ENCODE assay signal across 8 cellular contexts in the genomic region with DNA sequence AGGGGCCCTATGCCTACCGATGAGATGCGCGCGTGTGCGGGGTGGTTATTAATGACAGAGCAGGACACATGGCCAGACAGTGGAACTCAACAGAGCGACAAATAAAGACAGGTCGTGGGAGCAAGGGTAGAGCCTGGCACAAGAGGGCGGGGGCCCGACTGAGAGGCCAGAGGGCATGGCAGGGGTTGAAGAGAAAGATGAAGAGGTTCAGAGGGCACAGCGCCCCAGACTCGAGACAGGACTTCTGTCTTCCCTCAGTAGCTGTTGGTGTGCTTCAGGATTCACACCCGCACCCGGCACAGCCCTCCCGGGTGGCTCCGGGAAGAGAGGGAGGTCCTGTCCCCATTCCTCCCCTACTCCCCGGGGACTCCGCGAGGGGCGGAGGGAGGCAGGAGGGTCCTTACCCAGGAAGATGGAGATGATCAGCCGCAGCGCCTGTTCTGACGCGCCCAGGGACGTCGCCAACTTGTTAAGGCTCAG. TPM values are rescaled to one million over a fixed set of nuclear protein-coding genes. Genes with fewer than 3 reads are reported as not detected.
A peak's percentile ranks its signal among the peaks of the same experiment; 100 is the strongest.
DNase-seq lines count a peak whose midpoint lies in the region; ATAC-seq, FAIRE-seq and TF ChIP-seq lines count a peak whose summit lies in the region.

No MANE protein-coding gene starts in this region.

- H3K4me1 ChIP-seq in SJCRH30 = peaks cover 9% of the 10 kb centered on the region

- peak; percentile 4 for DNase-seq in A172 (ENCODE audit: low spot score)
- DNase-seq in GM12892 (ENCODE audit: insufficient read length) = no peak
- peak; percentile 76 to 77 for DNase-seq in SJCRH30
- no peak for DNase-seq in epithelial cell of proximal tubule (ENCODE audit: low read depth)
- no peak for DNase-seq in neural crest cell (ENCODE audit: low read depth, low spot score)
- no peak for DNase-seq in globus pallidus (ENCODE audit: low spot score)

- TF ChIP-seq CTCF in epithelial cell of proximal tubule (conservative IDR thresholded peaks at IDR 0.05; ENCODE audit: low read depth, low read length) = no peak
- TF ChIP-seq CTCF in neural crest cell (conservative IDR thresholded peaks at IDR 0.05) = no peak

- no peak for TF ChIP-seq POLR2A in GM12892 (IDR thresholded peaks at IDR 0.05; ENCODE audit: low read depth, low read length)

- peak overlapping the region; percentile 49 for H3K27ac ChIP-seq in SJCRH30

- peak; percentile 12 for ATAC-seq in HG03103 (IDR thresholded peaks at IDR 0.05; ENCODE audit: low read depth, unreplicated experiment)
- ATAC-seq in GM18858 (IDR thresholded peaks at IDR 0.05; ENCODE audit: unreplicated experiment) = no peak

- peaks cover 29% of the 10 kb centered on the region for H3K4me1 Mint-ChIP-seq in neural crest cell

- H3K9me3 Mint-ChIP-seq in neural crest cell = no peaks in the 10 kb centered on the region

- H3K27me3 ChIP-seq in SJCRH30 = no peaks in the 10 kb centered on the region

- H3K27me3 Mint-ChIP-seq in neural crest cell (ENCODE audit: low read depth) = no peaks in the 10 kb centered on the region

- peak overlapping the region; percentile 71 for H3K27ac Mint-ChIP-seq in neural crest cell (ENCODE audit: unreplicated experiment)

- FAIRE-seq in GM12892 (lab: Jason Lieb, UNC) = peak; percentile 67

- peak overlapping the region; percentile 89 for H3K4me3 ChIP-seq in SJCRH30
- H3K4me3 ChIP-seq in epithelial cell of proximal tubule (ENCODE audit: low read depth, low read length) = peak overlapping the region; percentile 95

- no peaks in the 10 kb centered on the region for H3K9me3 ChIP-seq in SJCRH30 (replicated peaks)

- H3K36me3 ChIP-seq in SJCRH30 = no peaks in the 10 kb centered on the region

- no peaks in the 10 kb centered on the region for H3K36me3 Mint-ChIP-seq in neural crest cell (ENCODE audit: low read depth)

- peak overlapping the region; percentile 91 for H3K4me3 Mint-ChIP-seq in neural crest cell

RNA-seq across cellular contexts. Expression of gene LPCAT3, which starts 0.4 kb away (rescaled TPM):
- 9.2 and 14.7 TPM in 2 replicates for total RNA-seq in A172 (2014; rRNA removed; shearing (Covaris generic))
- polyA plus RNA-seq in GM12892 (2012; ENCODE audit: missing spikeins) = 16.2 TPM
- total RNA-seq in SJCRH30 (2014; rRNA removed; shearing (Covaris generic)) = 19.6 and 19.9 TPM in 2 replicates
- total RNA-seq in epithelial cell of proximal tubule (14.9 and 27.1 TPM in 2 replicates), neural crest cell (29.7 and 32.8 TPM in 2 replicates)

RNA-seq across cellular contexts. Expression of gene C1S, which starts 42.6 kb away (rescaled TPM):
- 20.3 and 39.8 TPM in 2 replicates for total RNA-seq in A172 (2014; rRNA removed; shearing (Covaris generic))
- 1.00 TPM for polyA plus RNA-seq in GM12892 (2012; ENCODE audit: missing spikeins)
- 0.61 TPM in 1 of 2 replicates, not detected in the other for total RNA-seq in SJCRH30 (2014; rRNA removed; shearing (Covaris generic))
- total RNA-seq in epithelial cell of proximal tubule (1.3 TPM in 1 of 2 replicates, not detected in the other), neural crest cell (2.2 and 3.6 TPM in 2 replicates)

RNA-seq across cellular contexts. Expression of gene EMG1, which starts 47.2 kb away (rescaled TPM):
- total RNA-seq in A172 (2014; rRNA removed; shearing (Covaris generic)) = 42.6 and 50.5 TPM in 2 replicates
- 109 TPM for polyA plus RNA-seq in GM12892 (2012; ENCODE audit: missing spikeins)
- total RNA-seq in SJCRH30 (2014; rRNA removed; shearing (Covaris generic)) = 54.9 and 57.7 TPM in 2 replicates
- total RNA-seq in epithelial cell of proximal tubule (81.5 and 138 TPM in 2 replicates), neural crest cell (57.5 and 65.5 TPM in 2 replicates)

RNA-seq across cellular contexts. Expression of gene PHB2, which starts 47.4 kb away (rescaled TPM):
- 172 and 183 TPM in 2 replicates for total RNA-seq in A172 (2014; rRNA removed; shearing (Covaris generic))
- 315 TPM for polyA plus RNA-seq in GM12892 (2012; ENCODE audit: missing spikeins)
- 310 and 322 TPM in 2 replicates for total RNA-seq in SJCRH30 (2014; rRNA removed; shearing (Covaris generic))
- total RNA-seq in epithelial cell of proximal tubule = 287 and 559 TPM in 2 replicates
- 330 and 335 TPM in 2 replicates for total RNA-seq in neural crest cell

Comparison
In these comparisons a context has a peak if more than half of its experiments do, and no peak if none do; other contexts are left out.
1. DNase-seq: peak in A172 (single experiment) and SJCRH30 (2 of 2); none in GM12892 (single experiment), epithelial cell of proximal tubule (single experiment), neural crest cell (single experiment) and globus pallidus (single experiment).